Comparison of ENCODE assay signal across 7 cellular contexts in genomic region chr21:5051303-5052018, GRCh38.
DNase-seq lines count a peak whose midpoint lies in the region; ATAC-seq, FAIRE-seq and TF ChIP-seq lines count a peak whose summit lies in the region.
"Not testable (repeated sequence)": the region's sequence is repeated elsewhere in the genome, so short reads cannot be mapped to it uniquely, and the experiment has no call there.

No MANE protein-coding gene starts in this region.

- TF ChIP-seq POLR2A in GM12878 (IDR thresholded peaks at IDR 0.05; ENCODE audit: low read depth, low read length): not testable (repeated sequence)

- CTCF ChIA-PET in HEK293 (lab: Yijun Ruan, JAX); activated CD4-positive, alpha-beta memory T cell treated with anti-CD3 and anti-CD28 coated beads, Interleukin-2, amount 10 ng/mL, durations not matched to agents 7 days and 5 days (lab: Charles Lee); GM12878 (lab: Yijun Ruan, JAX): not testable (repeated sequence)

- SMC1A ChIA-PET in GM12878 (lab: Charles Lee; ENCODE audit: uncharacterized antibody, unreplicated experiment): not testable (repeated sequence)

- H3K27me3 ChIP-seq in GM12878 (replicated peaks in 1 of 2; ENCODE audit: control insufficient read depth in 2 of 2, insufficient read depth in 2 of 2, low read length in 1 of 2): not testable (repeated sequence)

- peak; percentile 53 to 68 for ATAC-seq in activated T-cell treated with anti-CD3 and anti-CD28 coated beads, Interleukin-2, amount 50 U/mL, for 72 hours (replicated peaks in 1 of 2)
- not testable (repeated sequence) for ATAC-seq in GM12878; stimulated activated naive B cell treated with anti-CD40 and anti-IgM and Interleukin-4, amounts not matched to agents 10 μg/mL and 1 μg/mL and 100 μg/mL, for 72 hours (replicated peaks)

- TF ChIP-seq EP300 in GM12878 (IDR thresholded peaks at IDR 0.05; ENCODE audit: borderline replicate concordance in 1 of 2, control insufficient read depth in 1 of 2, low read depth in 2 of 2, low read length in 2 of 2): not testable (repeated sequence)

- not testable (repeated sequence) for H3K9ac ChIP-seq in GM12878 (ENCODE audit: control insufficient read depth, insufficient read depth, low read length)

- not testable (repeated sequence) for H3K36me3 Mint-ChIP-seq in T-helper 2 cell treated with Interferon-gamma antibody and Interleukin-4, amounts not matched to agents 5 μg/mL and 100 μg/mL, for 36 hours (ENCODE audit: low read depth); activated CD4-positive, alpha-beta memory T cell treated with anti-CD3 and anti-CD28 coated beads, Interleukin-2, amount 10 ng/mL, durations not matched to agents 7 days and 5 days (ENCODE audit: low read depth); activated T-cell treated with anti-CD3 and anti-CD28 coated beads, Interleukin-2, amount 50 U/mL, for 72 hours (ENCODE audit: insufficient read depth in 2 of 2); activated naive CD4-positive, alpha-beta T cell treated with anti-CD3 and anti-CD28 coated beads, Interleukin-2, amount 50 U/mL, for 24 hours; stimulated activated naive B cell treated with anti-CD40 and anti-IgM and Interleukin-4, amounts not matched to agents 10 μg/mL and 1 μg/mL and 100 μg/mL, for 72 hours

- RAD21 ChIA-PET in GM12878 (lab: Charles Lee; ENCODE audit: unreplicated experiment): not testable (repeated sequence)

- H3K4me1 ChIP-seq in HEK293 (ENCODE audit: control insufficient read depth, insufficient read depth, low read length); GM12878 (ENCODE audit: control insufficient read depth, insufficient read depth, low read length): not testable (repeated sequence)

- TF ChIP-seq CTCF in HEK293 (tag by site-specific recombination; IDR thresholded peaks at IDR 0.05); GM12878 (IDR thresholded peaks at IDR 0.05 in 2 of 3, conservative IDR thresholded peaks at IDR 0.05 in 1 of 3; ENCODE audit: control insufficient read depth in 2 of 3, extremely low read depth in 1 of 3, insufficient read depth in 1 of 3, low read depth in 3 of 3, low read length in 3 of 3): not testable (repeated sequence)

- H3K9me3 Mint-ChIP-seq in T-helper 2 cell treated with Interferon-gamma antibody and Interleukin-4, amounts not matched to agents 5 μg/mL and 100 μg/mL, for 36 hours; activated CD4-positive, alpha-beta memory T cell treated with anti-CD3 and anti-CD28 coated beads, Interleukin-2, amount 10 ng/mL, durations not matched to agents 7 days and 5 days; activated T-cell treated with anti-CD3 and anti-CD28 coated beads, Interleukin-2, amount 50 U/mL, for 72 hours; activated naive CD4-positive, alpha-beta T cell treated with anti-CD3 and anti-CD28 coated beads, Interleukin-2, amount 50 U/mL, for 24 hours; stimulated activated naive B cell treated with anti-CD40 and anti-IgM and Interleukin-4, amounts not matched to agents 10 μg/mL and 1 μg/mL and 100 μg/mL, for 72 hours: not testable (repeated sequence)

- H3K36me3 ChIP-seq in HEK293 (ENCODE audit: control insufficient read depth in 2 of 2, insufficient read depth in 1 of 2, low read length in 2 of 2); GM12878 (ENCODE audit: control insufficient read depth in 2 of 2, insufficient read depth in 2 of 2, low read length in 1 of 2): not testable (repeated sequence)

- intact Hi-C loops in GM12878 (cut with micrococcal nuclease; ENCODE audit: unreplicated experiment): not testable (repeated sequence)

- DNase-seq in T-helper 2 cell treated with Interferon-gamma antibody and Interleukin-4, amounts not matched to agents 5 μg/mL and 100 μg/mL, for 36 hours (ENCODE audit: low spot score); activated CD4-positive, alpha-beta memory T cell treated with anti-CD3 and anti-CD28 coated beads, Interleukin-2, amount 10 ng/mL, durations not matched to agents 7 days and 5 days; activated T-cell treated with anti-CD3 and anti-CD28 coated beads, Interleukin-2, amount 50 U/mL, for 72 hours; GM12878 (ENCODE audit: low read depth, low spot score); stimulated activated naive B cell treated with anti-CD40 and anti-IgM and Interleukin-4, amounts not matched to agents 10 μg/mL and 1 μg/mL and 100 μg/mL, for 72 hours: not testable (repeated sequence)

- H3K4me3 Mint-ChIP-seq in T-helper 2 cell treated with Interferon-gamma antibody and Interleukin-4, amounts not matched to agents 5 μg/mL and 100 μg/mL, for 36 hours; activated CD4-positive, alpha-beta memory T cell treated with anti-CD3 and anti-CD28 coated beads, Interleukin-2, amount 10 ng/mL, durations not matched to agents 7 days and 5 days; activated naive CD4-positive, alpha-beta T cell treated with anti-CD3 and anti-CD28 coated beads, Interleukin-2, amount 50 U/mL, for 24 hours; stimulated activated naive B cell treated with anti-CD40 and anti-IgM and Interleukin-4, amounts not matched to agents 10 μg/mL and 1 μg/mL and 100 μg/mL, for 72 hours: not testable (repeated sequence)
- peak overlapping the region in 1 of 2 donors; percentile 1 for H3K4me3 Mint-ChIP-seq in activated T-cell treated with anti-CD3 and anti-CD28 coated beads, Interleukin-2, amount 50 U/mL, for 72 hours

- not testable (repeated sequence) for TF ChIP-seq RAD21 in GM12878 (IDR thresholded peaks at IDR 0.05; ENCODE audit: insufficient read depth, low read depth, low read length)

- peak overlapping the region; percentile 16 for H3K27ac Mint-ChIP-seq in T-helper 2 cell treated with Interferon-gamma antibody and Interleukin-4, amounts not matched to agents 5 μg/mL and 100 μg/mL, for 36 hours
- H3K27ac Mint-ChIP-seq in activated CD4-positive, alpha-beta memory T cell treated with anti-CD3 and anti-CD28 coated beads, Interleukin-2, amount 10 ng/mL, durations not matched to agents 7 days and 5 days: peak overlapping the region; percentile 38
- H3K27ac Mint-ChIP-seq in activated T-cell treated with anti-CD3 and anti-CD28 coated beads, Interleukin-2, amount 50 U/mL, for 72 hours: peak overlapping the region; percentile 16
- H3K27ac Mint-ChIP-seq in activated naive CD4-positive, alpha-beta T cell treated with anti-CD3 and anti-CD28 coated beads, Interleukin-2, amount 50 U/mL, for 24 hours: peak overlapping the region; percentile 89
- peak overlapping the region; percentile 72 for H3K27ac Mint-ChIP-seq in stimulated activated naive B cell treated with anti-CD40 and anti-IgM and Interleukin-4, amounts not matched to agents 10 μg/mL and 1 μg/mL and 100 μg/mL, for 72 hours

- not testable (repeated sequence) for H3K79me2 ChIP-seq in GM12878 (ENCODE audit: control insufficient read depth, insufficient read depth, low read length)

- H3K9me3 ChIP-seq in HEK293 (ENCODE audit: control insufficient read depth, insufficient read depth, low read depth, low read length); GM12878 (replicated peaks; ENCODE audit: control insufficient read depth, insufficient read depth, low read length): not testable (repeated sequence)

- not testable (repeated sequence) for FAIRE-seq in GM12878 (lab: Jason Lieb, UNC)

- not testable (repeated sequence) for BruUV-seq in GM12878 (replicated peaks; lab: Mats Ljungman, UMichigan)

- H3K27ac ChIP-seq in HEK293 (ENCODE audit: extremely low read depth, low read depth, low read length); GM12878 (ENCODE audit: control insufficient read depth, insufficient read depth): not testable (repeated sequence)

- POLR2A ChIA-PET in HEK293 (lab: Yijun Ruan, JAX); activated CD4-positive, alpha-beta memory T cell treated with anti-CD3 and anti-CD28 coated beads, Interleukin-2, amount 10 ng/mL, durations not matched to agents 7 days and 5 days (lab: Charles Lee); GM12878 (lab: Charles Lee): not testable (repeated sequence)

- H2AFZ ChIP-seq in GM12878 (ENCODE audit: control insufficient read depth, low read depth, low read length): not testable (repeated sequence)

- WGBS in GM12878 (ENCODE audit: insufficient coverage, insufficient replicate concordance, low lambda C conversion rate, missing lambda C conversion rate): 100% methylated on average over 1 of the region's 5 CpGs

- not testable (repeated sequence) for H3K4me2 ChIP-seq in GM12878 (ENCODE audit: control insufficient read depth, insufficient read depth)

- not testable (repeated sequence) for H4K20me1 ChIP-seq in GM12878 (ENCODE audit: control insufficient read depth, insufficient read depth)

- H3K4me3 ChIP-seq in HEK293 (ENCODE audit: low read depth, low read length); GM12878: not testable (repeated sequence)

- in situ Hi-C loops in GM12878 (cut with MboI): not testable (repeated sequence)

- not testable (repeated sequence) for H3K27me3 Mint-ChIP-seq in T-helper 2 cell treated with Interferon-gamma antibody and Interleukin-4, amounts not matched to agents 5 μg/mL and 100 μg/mL, for 36 hours (ENCODE audit: low read depth); activated CD4-positive, alpha-beta memory T cell treated with anti-CD3 and anti-CD28 coated beads, Interleukin-2, amount 10 ng/mL, durations not matched to agents 7 days and 5 days; activated T-cell treated with anti-CD3 and anti-CD28 coated beads, Interleukin-2, amount 50 U/mL, for 72 hours (ENCODE audit: low read depth); activated naive CD4-positive, alpha-beta T cell treated with anti-CD3 and anti-CD28 coated beads, Interleukin-2, amount 50 U/mL, for 24 hours; stimulated activated naive B cell treated with anti-CD40 and anti-IgM and Interleukin-4, amounts not matched to agents 10 μg/mL and 1 μg/mL and 100 μg/mL, for 72 hours

- not testable (repeated sequence) for H3K4me1 Mint-ChIP-seq in T-helper 2 cell treated with Interferon-gamma antibody and Interleukin-4, amounts not matched to agents 5 μg/mL and 100 μg/mL, for 36 hours (ENCODE audit: low read depth); activated CD4-positive, alpha-beta memory T cell treated with anti-CD3 and anti-CD28 coated beads, Interleukin-2, amount 10 ng/mL, durations not matched to agents 7 days and 5 days; activated T-cell treated with anti-CD3 and anti-CD28 coated beads, Interleukin-2, amount 50 U/mL, for 72 hours (ENCODE audit: low read depth); activated naive CD4-positive, alpha-beta T cell treated with anti-CD3 and anti-CD28 coated beads, Interleukin-2, amount 50 U/mL, for 24 hours; stimulated activated naive B cell treated with anti-CD40 and anti-IgM and Interleukin-4, amounts not matched to agents 10 μg/mL and 1 μg/mL and 100 μg/mL, for 72 hours

Comparison
In these comparisons a context has a peak if more than half of its experiments do, and no peak if none do; other contexts are left out.
1. H3K27ac Mint-ChIP-seq: peak in every context shown above with its lines; median percentile 89 in activated naive CD4-positive, alpha-beta T cell treated with anti-CD3 and anti-CD28 coated beads, Interleukin-2, amount 50 U/mL, for 24 hours; 72 in stimulated activated naive B cell treated with anti-CD40 and anti-IgM and Interleukin-4, amounts not matched to agents 10 μg/mL and 1 μg/mL and 100 μg/mL, for 72 hours; 38 in activated CD4-positive, alpha-beta memory T cell treated with anti-CD3 and anti-CD28 coated beads, Interleukin-2, amount 10 ng/mL, durations not matched to agents 7 days and 5 days; 16 in T-helper 2 cell treated with Interferon-gamma antibody and Interleukin-4, amounts not matched to agents 5 μg/mL and 100 μg/mL, for 36 hours; 16 in activated T-cell treated with anti-CD3 and anti-CD28 coated beads, Interleukin-2, amount 50 U/mL, for 72 hours.